Comparison of ENCODE assay signal across 8 cellular contexts in the genomic region with DNA sequence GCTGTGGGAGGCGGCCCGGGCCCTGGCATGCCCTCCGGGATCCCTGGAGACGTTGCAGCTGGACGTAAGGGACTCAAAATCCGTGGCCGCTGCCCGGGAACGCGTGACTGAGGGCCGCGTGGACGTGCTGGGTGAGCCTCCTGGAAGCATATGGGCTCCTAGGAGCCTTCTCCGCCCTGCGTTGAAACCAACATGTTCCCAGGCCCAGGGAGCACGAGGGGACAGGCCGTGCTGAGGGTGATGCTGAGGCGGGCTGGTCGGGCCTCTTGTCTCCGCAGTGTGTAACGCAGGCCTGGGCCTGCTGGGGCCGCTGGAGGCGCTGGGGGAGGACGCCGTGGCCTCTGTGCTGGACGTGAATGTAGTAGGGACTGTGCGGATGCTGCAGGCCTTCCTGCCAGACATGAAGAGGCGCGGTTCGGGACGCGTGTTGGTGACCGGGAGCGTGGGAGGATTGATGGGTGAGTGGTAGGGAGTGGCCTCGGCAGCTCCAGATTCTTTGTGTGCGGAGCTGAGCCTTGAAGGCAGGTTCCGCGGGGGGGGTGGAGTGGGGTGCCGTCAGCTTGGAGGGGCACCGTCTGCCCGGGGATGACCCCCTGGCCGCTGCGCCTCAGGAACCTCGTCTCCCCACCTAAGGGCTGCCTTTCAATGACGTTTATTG. TPM values are rescaled to one million over a fixed set of nuclear protein-coding genes. Genes with fewer than 3 reads are reported as not detected.
DNase-seq lines count a peak whose midpoint lies in the region; ATAC-seq and TF ChIP-seq lines count a peak whose summit lies in the region.

No MANE protein-coding gene starts in this region.

- DNase-seq in DMS53 (lab: John Stamatoyannopoulos, UW) (peak; percentile 32), DMS53 treated with DMSO at 0.1 percent for 48 hours (lab: John Stamatoyannopoulos, UW; ENCODE audit: unreplicated experiment) (no peak), glutamatergic neuron (peak; percentile 40), smooth muscle cell (lab: John Stamatoyannopoulos, UW; ENCODE audit: unreplicated experiment) (no peak), GM20000 (ENCODE audit: low spot score) (no peak)

- ATAC-seq in HG03439 (IDR thresholded peaks at IDR 0.05; ENCODE audit: unreplicated experiment) (no peak), HG03342 (IDR thresholded peaks at IDR 0.05; ENCODE audit: unreplicated experiment) (no peak)

- H3K9me3 Mint-ChIP-seq in glutamatergic neuron (ENCODE audit: unreplicated experiment): peaks cover 6% of the 10 kb centered on the region

- WGBS in smooth muscle cell (ENCODE audit: low lambda C conversion rate): 84% methylated on average over 45 of the region's 45 CpGs

- H3K27ac ChIP-seq in smooth muscle cell (ENCODE audit: low read depth): no peak overlapping the region

- H3K27me3 Mint-ChIP-seq in glutamatergic neuron (ENCODE audit: unreplicated experiment): peaks cover 6% of the 10 kb centered on the region

- H2AFZ ChIP-seq in smooth muscle cell (ENCODE audit: low read depth): no peak overlapping the region

- H3K4me1 ChIP-seq in smooth muscle cell (ENCODE audit: low read depth): peaks cover 21% of the 10 kb centered on the region

- H3K9me3 ChIP-seq in smooth muscle cell (replicated peaks; ENCODE audit: low read depth): no peaks in the 10 kb centered on the region

- TF ChIP-seq CTCF in WI38 (IDR thresholded peaks at IDR 0.05; ENCODE audit: low read depth, low read length): no peak
- TF ChIP-seq CTCF in glutamatergic neuron (IDR thresholded peaks at IDR 0.05; ENCODE audit: partially characterized antibody, unreplicated experiment): no peak
- TF ChIP-seq CTCF in smooth muscle cell (IDR thresholded peaks at IDR 0.05; ENCODE audit: borderline replicate concordance, insufficient read depth, poor library complexity, severe bottlenecking): no peak
- TF ChIP-seq CTCF in GM20000 (IDR thresholded peaks at IDR 0.05; ENCODE audit: extremely low read depth, missing control alignments): no peak

- H3K9ac ChIP-seq in smooth muscle cell (ENCODE audit: low read depth): no peak overlapping the region

- H3K4me3 Mint-ChIP-seq in glutamatergic neuron (ENCODE audit: unreplicated experiment): peak overlapping the region; percentile 90

- peaks cover 20% of the 10 kb centered on the region for H3K79me2 ChIP-seq in smooth muscle cell (ENCODE audit: low read depth)

- H3K4me1 Mint-ChIP-seq in glutamatergic neuron (ENCODE audit: low read depth, unreplicated experiment): peaks cover 18% of the 10 kb centered on the region

- no peaks in the 10 kb centered on the region for H3K27me3 ChIP-seq in smooth muscle cell (ENCODE audit: low read depth)

- H3K36me3 Mint-ChIP-seq in glutamatergic neuron (ENCODE audit: unreplicated experiment): no peaks in the 10 kb centered on the region

- no peaks in the 10 kb centered on the region for H3K36me3 ChIP-seq in smooth muscle cell (ENCODE audit: low read depth)

- H4K20me1 ChIP-seq in smooth muscle cell (ENCODE audit: low read depth): peaks cover 6% of the 10 kb centered on the region

- H3F3A ChIP-seq in smooth muscle cell (ENCODE audit: low read depth): no peaks in the 10 kb centered on the region

- peak overlapping the region; percentile 96 for H3K4me2 ChIP-seq in smooth muscle cell

- peak overlapping the region; percentile 83 for H3K27ac Mint-ChIP-seq in glutamatergic neuron (ENCODE audit: unreplicated experiment)

- H3K4me3 ChIP-seq in WI38 (ENCODE audit: low read depth, low read length) (peak overlapping the region; percentile 81), smooth muscle cell (peak overlapping the region; percentile 69)

RNA-seq across cellular contexts. Expression of a gene that starts 0.6 kb away (rescaled TPM):
- 4.1 TPM for total RNA-seq in glutamatergic neuron (ENCODE audit: unreplicated experiment)
- 0.40 TPM in 1 of 2 replicates, not detected in the other for total RNA-seq in smooth muscle cell
- 3.3 and 3.5 TPM in 2 replicates for polyA plus RNA-seq in smooth muscle cell

RNA-seq across cellular contexts. Expression of a gene that starts 8.7 kb away (rescaled TPM):
- total RNA-seq in glutamatergic neuron (ENCODE audit: unreplicated experiment) (57.4 TPM), smooth muscle cell (16.0 and 23.2 TPM in 2 replicates)
- 65.0 and 68.2 TPM in 2 replicates for polyA plus RNA-seq in smooth muscle cell

RNA-seq across cellular contexts. Expression of a gene that starts 13.6 kb away (rescaled TPM):
- total RNA-seq in glutamatergic neuron (ENCODE audit: unreplicated experiment) (62.5 TPM), smooth muscle cell (21.6 and 30.1 TPM in 2 replicates)
- 21.1 and 26.4 TPM in 2 replicates for polyA plus RNA-seq in smooth muscle cell

RNA-seq across cellular contexts. Expression of a gene that starts 17.2 kb away (rescaled TPM):
- total RNA-seq in glutamatergic neuron (ENCODE audit: unreplicated experiment) (42.8 TPM), smooth muscle cell (23.0 and 27.2 TPM in 2 replicates)
- 39.9 and 51.6 TPM in 2 replicates for polyA plus RNA-seq in smooth muscle cell

RNA-seq across cellular contexts. Expression of a gene that starts 24.2 kb away (rescaled TPM):
- total RNA-seq in glutamatergic neuron (ENCODE audit: unreplicated experiment) (12.0 TPM), smooth muscle cell (5.2 and 5.3 TPM in 2 replicates)
- 7.7 and 10.0 TPM in 2 replicates for polyA plus RNA-seq in smooth muscle cell

Comparison
In these comparisons a context has a peak if more than half of its experiments do, and no peak if none do; other contexts are left out.
1. DNase-seq: peak in DMS53 (single experiment) and glutamatergic neuron (single experiment); none in DMS53 treated with DMSO at 0.1 percent for 48 hours (single experiment), smooth muscle cell (single experiment) and GM20000 (single experiment).